Comparison of ENCODE assay signal across 10 cellular contexts in the genomic region with DNA sequence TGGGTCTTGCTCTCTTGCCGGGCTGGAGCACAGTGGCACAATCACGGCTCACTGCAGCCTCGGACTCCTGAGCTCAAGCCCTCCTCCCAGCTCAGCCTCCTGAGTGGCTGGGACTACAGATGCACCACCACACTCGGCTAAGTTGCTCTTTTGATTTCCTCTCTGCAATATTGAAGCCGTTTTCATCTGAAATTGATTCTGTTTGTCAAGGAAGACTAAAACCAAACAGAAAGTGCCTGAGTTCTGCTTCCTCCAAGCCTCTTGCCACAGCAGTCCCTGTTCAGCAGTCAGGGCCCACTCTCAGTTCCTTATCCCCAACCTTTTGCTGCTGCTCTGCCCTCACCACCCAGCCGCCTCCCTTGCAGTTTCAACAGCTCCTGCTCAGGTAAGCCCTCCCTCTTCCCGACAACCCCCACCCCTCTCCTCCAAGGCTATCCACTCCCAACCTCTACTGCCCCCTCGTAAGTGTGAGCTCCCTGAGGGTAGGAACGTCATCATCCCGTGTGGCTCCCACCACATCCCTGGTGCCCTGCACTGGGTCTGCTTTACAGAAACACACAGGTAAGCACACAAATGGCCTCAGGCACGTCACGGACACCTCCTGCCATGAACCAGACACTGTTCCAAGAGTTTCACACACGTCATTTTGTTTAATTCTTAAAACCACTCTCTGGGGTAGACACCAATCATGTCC.
DNase-seq lines count a peak whose midpoint lies in the region; ATAC-seq lines count a peak whose summit lies in the region.
"Had no signal": no experiment of that assay in that cellular context is flagged by ENCODE, and none has a peak within 500 bp of the region (broad histone marks: within the 10 kb centered on the region; RNA-seq: fewer than 3 reads in every experiment).

No MANE protein-coding gene starts in this region.

- peaks cover 47% of the 10 kb centered on the region for H3K4me1 Mint-ChIP-seq in activated T-helper 1 cell treated with anti-CD3 and anti-CD28 coated beads, Interleukin-12 subunit alpha, Interleukin-12 subunit beta, Interleukin-2, Interleukin-4 antibody, amounts not matched to agents 30 ng/mL and 10 ng/mL and 1 ng/mL, durations not matched to agents 14 hours and 24 hours and 36 hours (ENCODE audit: low read depth)

- intact Hi-C loops in activated T-helper 1 cell treated with anti-CD3 and anti-CD28 coated beads, Interleukin-12 subunit alpha, Interleukin-12 subunit beta, Interleukin-2, Interleukin-4 antibody, amounts not matched to agents 30 ng/mL and 10 ng/mL and 1 ng/mL, durations not matched to agents 14 hours and 24 hours and 36 hours (cut with micrococcal nuclease), result no loop called here

- no peaks in the 10 kb centered on the region for H3K27me3 Mint-ChIP-seq in activated T-helper 1 cell treated with anti-CD3 and anti-CD28 coated beads, Interleukin-12 subunit alpha, Interleukin-12 subunit beta, Interleukin-2, Interleukin-4 antibody, amounts not matched to agents 30 ng/mL and 10 ng/mL and 1 ng/mL, durations not matched to agents 14 hours and 24 hours and 36 hours (ENCODE audit: insufficient read depth)

- peak; percentile 85 for DNase-seq in CD1c-positive myeloid dendritic cell (ENCODE audit: extremely low spot score)
- DNase-seq in activated T-helper 1 cell treated with anti-CD3 and anti-CD28 coated beads, Interleukin-12 subunit alpha, Interleukin-12 subunit beta, Interleukin-2, Interleukin-4 antibody, amounts not matched to agents 30 ng/mL and 10 ng/mL and 1 ng/mL, durations not matched to agents 14 hours and 24 hours and 36 hours (ENCODE audit: low spot score), result no peak
- no peak for DNase-seq in hepatic stellate cell (ENCODE audit: low spot score)
- no peak for DNase-seq in NCI-H345 treated with DMSO at 0.1 percent for 48 hours (lab: John Stamatoyannopoulos, UW; ENCODE audit: unreplicated experiment)
- DNase-seq in NK-92 (lab: John Stamatoyannopoulos, UW; ENCODE audit: unreplicated experiment), result no peak
- DNase-seq: activated CD4-positive, alpha-beta T cell treated with anti-CD3 and anti-CD28 coated beads for 4 hours; Caco-2 had no signal

- peaks cover 11% of the 10 kb centered on the region for H3K36me3 Mint-ChIP-seq in activated T-helper 1 cell treated with anti-CD3 and anti-CD28 coated beads, Interleukin-12 subunit alpha, Interleukin-12 subunit beta, Interleukin-2, Interleukin-4 antibody, amounts not matched to agents 30 ng/mL and 10 ng/mL and 1 ng/mL, durations not matched to agents 14 hours and 24 hours and 36 hours (ENCODE audit: low read depth)

- H3K27ac Mint-ChIP-seq in activated T-helper 1 cell treated with anti-CD3 and anti-CD28 coated beads, Interleukin-12 subunit alpha, Interleukin-12 subunit beta, Interleukin-2, Interleukin-4 antibody, amounts not matched to agents 30 ng/mL and 10 ng/mL and 1 ng/mL, durations not matched to agents 14 hours and 24 hours and 36 hours, result peak overlapping the region; percentile 43

- ATAC-seq in GM19397 (IDR thresholded peaks at IDR 0.05; ENCODE audit: unreplicated experiment), result peak; percentile 89
- ATAC-seq in HG03108 (IDR thresholded peaks at IDR 0.05; ENCODE audit: unreplicated experiment), result peak; percentile 95
- no peak for ATAC-seq in HG03045 (IDR thresholded peaks at IDR 0.05; ENCODE audit: unreplicated experiment)

- peaks cover 14% of the 10 kb centered on the region for H3K9me3 Mint-ChIP-seq in activated T-helper 1 cell treated with anti-CD3 and anti-CD28 coated beads, Interleukin-12 subunit alpha, Interleukin-12 subunit beta, Interleukin-2, Interleukin-4 antibody, amounts not matched to agents 30 ng/mL and 10 ng/mL and 1 ng/mL, durations not matched to agents 14 hours and 24 hours and 36 hours

- no peak overlapping the region for H3K4me3 Mint-ChIP-seq in activated T-helper 1 cell treated with anti-CD3 and anti-CD28 coated beads, Interleukin-12 subunit alpha, Interleukin-12 subunit beta, Interleukin-2, Interleukin-4 antibody, amounts not matched to agents 30 ng/mL and 10 ng/mL and 1 ng/mL, durations not matched to agents 14 hours and 24 hours and 36 hours
